In genomic region chr3:8742921-8743605, GRCh38 we compare ENCODE assay signal across 1 cellular context.
TF ChIP-seq lines count a peak whose summit lies in the region.

No MANE protein-coding gene starts in this region.

TF ChIP-seq in HEK293, 187 proteins besides CTCF, POLR2A, EP300 and RAD21 (continued from another document):
- peak; percentile 33; the same call in 1 of the 2 replicates for TF ChIP-seq PRDM10 (tag by site-specific recombination; IDR thresholded peaks at IDR 0.05)
